In the genomic region with DNA sequence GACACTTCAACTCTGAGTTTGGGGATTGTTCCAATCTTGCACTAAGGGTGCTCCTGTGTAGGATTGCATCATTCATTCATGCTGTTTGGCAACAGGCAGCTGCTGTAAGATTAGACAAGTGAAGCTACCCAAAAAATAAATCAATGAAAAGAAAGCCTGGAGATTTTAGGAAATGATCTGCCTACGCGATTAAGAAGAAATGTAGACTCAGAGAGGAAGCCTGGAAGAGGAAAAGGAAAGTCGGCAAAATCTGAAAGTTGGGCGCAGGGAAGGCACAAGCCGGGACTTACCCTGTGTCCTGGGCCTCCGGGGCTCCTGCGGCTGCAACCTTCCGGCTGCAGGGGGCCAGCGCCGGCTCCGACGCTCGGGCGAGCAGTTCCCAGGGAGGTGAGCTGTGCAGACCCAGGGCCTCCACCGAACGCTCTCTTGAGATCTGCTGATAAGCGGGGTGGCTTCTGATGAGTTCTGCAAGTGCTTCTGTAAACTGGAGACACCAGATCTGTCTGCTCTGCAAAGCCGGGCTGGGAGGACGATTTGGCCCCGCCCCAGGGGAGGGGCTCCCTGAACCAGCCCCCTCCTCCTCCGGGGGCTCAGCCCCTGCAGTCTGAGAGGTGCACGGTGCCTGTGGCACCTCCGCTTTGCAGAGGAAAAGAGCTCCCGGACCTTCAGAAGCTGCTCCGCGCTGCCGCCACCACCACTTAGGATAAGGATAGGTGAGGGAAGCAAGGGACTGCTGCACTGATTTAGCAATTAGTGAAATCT, we compare ENCODE assay signal across 1 cellular context.
TF ChIP-seq lines count a peak whose summit lies in the region.

No MANE protein-coding gene starts in this region.

TF ChIP-seq in HepG2, 621 proteins besides CTCF, POLR2A, EP300 and RAD21 (continued from another document and continues in another):
- TF ChIP-seq, protein P1, sequence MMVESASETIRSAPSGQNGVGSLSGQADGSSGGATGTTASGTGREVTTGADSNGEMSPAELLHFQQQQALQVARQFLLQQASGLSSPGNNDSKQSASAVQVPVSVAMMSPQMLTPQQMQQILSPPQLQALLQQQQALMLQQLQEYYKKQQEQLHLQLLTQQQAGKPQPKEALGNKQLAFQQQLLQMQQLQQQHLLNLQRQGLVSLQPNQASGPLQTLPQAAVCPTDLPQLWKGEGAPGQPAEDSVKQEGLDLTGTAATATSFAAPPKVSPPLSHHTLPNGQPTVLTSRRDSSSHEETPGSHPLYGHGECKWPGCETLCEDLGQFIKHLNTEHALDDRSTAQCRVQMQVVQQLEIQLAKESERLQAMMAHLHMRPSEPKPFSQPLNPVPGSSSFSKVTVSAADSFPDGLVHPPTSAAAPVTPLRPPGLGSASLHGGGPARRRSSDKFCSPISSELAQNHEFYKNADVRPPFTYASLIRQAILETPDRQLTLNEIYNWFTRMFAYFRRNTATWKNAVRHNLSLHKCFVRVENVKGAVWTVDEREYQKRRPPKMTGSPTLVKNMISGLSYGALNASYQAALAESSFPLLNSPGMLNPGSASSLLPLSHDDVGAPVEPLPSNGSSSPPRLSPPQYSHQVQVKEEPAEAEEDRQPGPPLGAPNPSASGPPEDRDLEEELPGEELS (CRISPR knock-in tag; IDR thresholded peaks at IDR 0.05): peak; percentile 50; the same call in 1 of the 2 replicates
- TF ChIP-seq, protein P2, sequence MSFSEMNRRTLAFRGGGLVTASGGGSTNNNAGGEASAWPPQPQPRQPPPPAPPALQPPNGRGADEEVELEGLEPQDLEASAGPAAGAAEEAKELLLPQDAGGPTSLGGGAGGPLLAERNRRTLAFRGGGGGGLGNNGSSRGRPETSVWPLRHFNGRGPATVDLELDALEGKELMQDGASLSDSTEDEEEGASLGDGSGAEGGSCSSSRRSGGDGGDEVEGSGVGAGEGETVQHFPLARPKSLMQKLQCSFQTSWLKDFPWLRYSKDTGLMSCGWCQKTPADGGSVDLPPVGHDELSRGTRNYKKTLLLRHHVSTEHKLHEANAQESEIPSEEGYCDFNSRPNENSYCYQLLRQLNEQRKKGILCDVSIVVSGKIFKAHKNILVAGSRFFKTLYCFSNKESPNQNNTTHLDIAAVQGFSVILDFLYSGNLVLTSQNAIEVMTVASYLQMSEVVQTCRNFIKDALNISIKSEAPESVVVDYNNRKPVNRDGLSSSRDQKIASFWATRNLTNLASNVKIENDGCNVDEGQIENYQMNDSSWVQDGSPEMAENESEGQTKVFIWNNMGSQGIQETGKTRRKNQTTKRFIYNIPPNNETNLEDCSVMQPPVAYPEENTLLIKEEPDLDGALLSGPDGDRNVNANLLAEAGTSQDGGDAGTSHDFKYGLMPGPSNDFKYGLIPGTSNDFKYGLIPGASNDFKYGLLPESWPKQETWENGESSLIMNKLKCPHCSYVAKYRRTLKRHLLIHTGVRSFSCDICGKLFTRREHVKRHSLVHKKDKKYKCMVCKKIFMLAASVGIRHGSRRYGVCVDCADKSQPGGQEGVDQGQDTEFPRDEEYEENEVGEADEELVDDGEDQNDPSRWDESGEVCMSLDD (CRISPR knock-in tag; IDR thresholded peaks at IDR 0.05; ENCODE audit: borderline replicate concordance): no peak
- TF ChIP-seq, protein P3, sequence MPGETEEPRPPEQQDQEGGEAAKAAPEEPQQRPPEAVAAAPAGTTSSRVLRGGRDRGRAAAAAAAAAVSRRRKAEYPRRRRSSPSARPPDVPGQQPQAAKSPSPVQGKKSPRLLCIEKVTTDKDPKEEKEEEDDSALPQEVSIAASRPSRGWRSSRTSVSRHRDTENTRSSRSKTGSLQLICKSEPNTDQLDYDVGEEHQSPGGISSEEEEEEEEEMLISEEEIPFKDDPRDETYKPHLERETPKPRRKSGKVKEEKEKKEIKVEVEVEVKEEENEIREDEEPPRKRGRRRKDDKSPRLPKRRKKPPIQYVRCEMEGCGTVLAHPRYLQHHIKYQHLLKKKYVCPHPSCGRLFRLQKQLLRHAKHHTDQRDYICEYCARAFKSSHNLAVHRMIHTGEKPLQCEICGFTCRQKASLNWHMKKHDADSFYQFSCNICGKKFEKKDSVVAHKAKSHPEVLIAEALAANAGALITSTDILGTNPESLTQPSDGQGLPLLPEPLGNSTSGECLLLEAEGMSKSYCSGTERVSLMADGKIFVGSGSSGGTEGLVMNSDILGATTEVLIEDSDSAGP (CRISPR knock-in tag; IDR thresholded peaks at IDR 0.05; ENCODE audit: borderline replicate concordance): peak; percentile 78; the same call in 1 of the 2 replicates
- TF ChIP-seq ZNF709 (CRISPR knock-in tag; IDR thresholded peaks at IDR 0.05) (peak; percentile 73; the same call in 1 of the 2 replicates), TEAD3 (CRISPR knock-in tag; optimal IDR thresholded peaks at IDR 0.05; ENCODE audit: borderline replicate concordance) (peak; percentile 45), ZNF775 (CRISPR knock-in tag; IDR thresholded peaks at IDR 0.05; ENCODE audit: borderline replicate concordance) (0 out of 2 replicates have a peak, but pooled peaks have one; percentile 34), ARNT2 (CRISPR knock-in tag; IDR thresholded peaks at IDR 0.05; ENCODE audit: low read depth) (peak; percentile 74; the same call in 1 of the 2 replicates), ZNF543 (CRISPR knock-in tag; IDR thresholded peaks at IDR 0.05) (peak; percentile 70; the same call in 1 of the 2 replicates), ZNF3 (CRISPR knock-in tag; IDR thresholded peaks at IDR 0.05) (no peak), ZNF614 (CRISPR knock-in tag; IDR thresholded peaks at IDR 0.05; ENCODE audit: borderline replicate concordance) (0 out of 2 replicates have a peak, but pooled peaks have one; percentile 37), ZNF761 (CRISPR knock-in tag; conservative IDR thresholded peaks at IDR 0.05) (0 out of 2 replicates have a peak, but pooled peaks have one; percentile 13), ZNF703 (CRISPR knock-in tag; IDR thresholded peaks at IDR 0.05; ENCODE audit: borderline replicate concordance) (0 out of 2 replicates have a peak, but pooled peaks have one; percentile 58), CEBPB (IDR thresholded peaks at IDR 0.05; ENCODE audit: borderline replicate concordance, low read depth, low read length) (peak; percentile 99), ARHGAP35 (CRISPR knock-in tag; IDR thresholded peaks at IDR 0.05; ENCODE audit: borderline replicate concordance) (peak; percentile 53; the same call in 1 of the 2 replicates), FOXO1 (CRISPR knock-in tag; IDR thresholded peaks at IDR 0.05) (peak; percentile 12; the same call in 1 of the 2 replicates), HOXA9 (CRISPR knock-in tag; IDR thresholded peaks at IDR 0.05; ENCODE audit: borderline replicate concordance) (no peak), ZNF333 (CRISPR knock-in tag; IDR thresholded peaks at IDR 0.05; ENCODE audit: borderline replicate concordance) (peak; percentile 59; the same call in 1 of the 2 replicates), ZNF782 (CRISPR knock-in tag; IDR thresholded peaks at IDR 0.05; ENCODE audit: borderline replicate concordance) (peak; percentile 73; the same call in 1 of the 2 replicates), STAG1 (CRISPR knock-in tag; IDR thresholded peaks at IDR 0.05) (no peak; the same call in 1 of the 2 replicates), HES4 (CRISPR knock-in tag; IDR thresholded peaks at IDR 0.05; ENCODE audit: borderline replicate concordance) (peak; percentile 82; the same call in 1 of the 2 replicates), ZNF329 (CRISPR knock-in tag; IDR thresholded peaks at IDR 0.05; ENCODE audit: low read depth) (0 out of 2 replicates have a peak, but pooled peaks have one; percentile 60), NFE2L2 (IDR thresholded peaks at IDR 0.05; ENCODE audit: low read length) (no peak), BCL6 (CRISPR knock-in tag; IDR thresholded peaks at IDR 0.05) (no peak; the same call in 1 of the 2 replicates)
- TF ChIP-seq, protein P4, sequence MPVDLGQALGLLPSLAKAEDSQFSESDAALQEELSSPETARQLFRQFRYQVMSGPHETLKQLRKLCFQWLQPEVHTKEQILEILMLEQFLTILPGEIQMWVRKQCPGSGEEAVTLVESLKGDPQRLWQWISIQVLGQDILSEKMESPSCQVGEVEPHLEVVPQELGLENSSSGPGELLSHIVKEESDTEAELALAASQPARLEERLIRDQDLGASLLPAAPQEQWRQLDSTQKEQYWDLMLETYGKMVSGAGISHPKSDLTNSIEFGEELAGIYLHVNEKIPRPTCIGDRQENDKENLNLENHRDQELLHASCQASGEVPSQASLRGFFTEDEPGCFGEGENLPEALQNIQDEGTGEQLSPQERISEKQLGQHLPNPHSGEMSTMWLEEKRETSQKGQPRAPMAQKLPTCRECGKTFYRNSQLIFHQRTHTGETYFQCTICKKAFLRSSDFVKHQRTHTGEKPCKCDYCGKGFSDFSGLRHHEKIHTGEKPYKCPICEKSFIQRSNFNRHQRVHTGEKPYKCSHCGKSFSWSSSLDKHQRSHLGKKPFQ (CRISPR knock-in tag; IDR thresholded peaks at IDR 0.05; ENCODE audit: insufficient replicate concordance): peak; percentile 89
- TF ChIP-seq, protein P5, sequence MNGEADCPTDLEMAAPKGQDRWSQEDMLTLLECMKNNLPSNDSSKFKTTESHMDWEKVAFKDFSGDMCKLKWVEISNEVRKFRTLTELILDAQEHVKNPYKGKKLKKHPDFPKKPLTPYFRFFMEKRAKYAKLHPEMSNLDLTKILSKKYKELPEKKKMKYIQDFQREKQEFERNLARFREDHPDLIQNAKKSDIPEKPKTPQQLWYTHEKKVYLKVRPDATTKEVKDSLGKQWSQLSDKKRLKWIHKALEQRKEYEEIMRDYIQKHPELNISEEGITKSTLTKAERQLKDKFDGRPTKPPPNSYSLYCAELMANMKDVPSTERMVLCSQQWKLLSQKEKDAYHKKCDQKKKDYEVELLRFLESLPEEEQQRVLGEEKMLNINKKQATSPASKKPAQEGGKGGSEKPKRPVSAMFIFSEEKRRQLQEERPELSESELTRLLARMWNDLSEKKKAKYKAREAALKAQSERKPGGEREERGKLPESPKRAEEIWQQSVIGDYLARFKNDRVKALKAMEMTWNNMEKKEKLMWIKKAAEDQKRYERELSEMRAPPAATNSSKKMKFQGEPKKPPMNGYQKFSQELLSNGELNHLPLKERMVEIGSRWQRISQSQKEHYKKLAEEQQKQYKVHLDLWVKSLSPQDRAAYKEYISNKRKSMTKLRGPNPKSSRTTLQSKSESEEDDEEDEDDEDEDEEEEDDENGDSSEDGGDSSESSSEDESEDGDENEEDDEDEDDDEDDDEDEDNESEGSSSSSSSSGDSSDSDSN (CRISPR knock-in tag; IDR thresholded peaks at IDR 0.05): peak; percentile 90
- TF ChIP-seq, protein P6, sequence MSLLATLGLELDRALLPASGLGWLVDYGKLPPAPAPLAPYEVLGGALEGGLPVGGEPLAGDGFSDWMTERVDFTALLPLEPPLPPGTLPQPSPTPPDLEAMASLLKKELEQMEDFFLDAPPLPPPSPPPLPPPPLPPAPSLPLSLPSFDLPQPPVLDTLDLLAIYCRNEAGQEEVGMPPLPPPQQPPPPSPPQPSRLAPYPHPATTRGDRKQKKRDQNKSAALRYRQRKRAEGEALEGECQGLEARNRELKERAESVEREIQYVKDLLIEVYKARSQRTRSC (CRISPR knock-in tag; IDR thresholded peaks at IDR 0.05; ENCODE audit: low read depth): no peak
- TF ChIP-seq, protein P7, sequence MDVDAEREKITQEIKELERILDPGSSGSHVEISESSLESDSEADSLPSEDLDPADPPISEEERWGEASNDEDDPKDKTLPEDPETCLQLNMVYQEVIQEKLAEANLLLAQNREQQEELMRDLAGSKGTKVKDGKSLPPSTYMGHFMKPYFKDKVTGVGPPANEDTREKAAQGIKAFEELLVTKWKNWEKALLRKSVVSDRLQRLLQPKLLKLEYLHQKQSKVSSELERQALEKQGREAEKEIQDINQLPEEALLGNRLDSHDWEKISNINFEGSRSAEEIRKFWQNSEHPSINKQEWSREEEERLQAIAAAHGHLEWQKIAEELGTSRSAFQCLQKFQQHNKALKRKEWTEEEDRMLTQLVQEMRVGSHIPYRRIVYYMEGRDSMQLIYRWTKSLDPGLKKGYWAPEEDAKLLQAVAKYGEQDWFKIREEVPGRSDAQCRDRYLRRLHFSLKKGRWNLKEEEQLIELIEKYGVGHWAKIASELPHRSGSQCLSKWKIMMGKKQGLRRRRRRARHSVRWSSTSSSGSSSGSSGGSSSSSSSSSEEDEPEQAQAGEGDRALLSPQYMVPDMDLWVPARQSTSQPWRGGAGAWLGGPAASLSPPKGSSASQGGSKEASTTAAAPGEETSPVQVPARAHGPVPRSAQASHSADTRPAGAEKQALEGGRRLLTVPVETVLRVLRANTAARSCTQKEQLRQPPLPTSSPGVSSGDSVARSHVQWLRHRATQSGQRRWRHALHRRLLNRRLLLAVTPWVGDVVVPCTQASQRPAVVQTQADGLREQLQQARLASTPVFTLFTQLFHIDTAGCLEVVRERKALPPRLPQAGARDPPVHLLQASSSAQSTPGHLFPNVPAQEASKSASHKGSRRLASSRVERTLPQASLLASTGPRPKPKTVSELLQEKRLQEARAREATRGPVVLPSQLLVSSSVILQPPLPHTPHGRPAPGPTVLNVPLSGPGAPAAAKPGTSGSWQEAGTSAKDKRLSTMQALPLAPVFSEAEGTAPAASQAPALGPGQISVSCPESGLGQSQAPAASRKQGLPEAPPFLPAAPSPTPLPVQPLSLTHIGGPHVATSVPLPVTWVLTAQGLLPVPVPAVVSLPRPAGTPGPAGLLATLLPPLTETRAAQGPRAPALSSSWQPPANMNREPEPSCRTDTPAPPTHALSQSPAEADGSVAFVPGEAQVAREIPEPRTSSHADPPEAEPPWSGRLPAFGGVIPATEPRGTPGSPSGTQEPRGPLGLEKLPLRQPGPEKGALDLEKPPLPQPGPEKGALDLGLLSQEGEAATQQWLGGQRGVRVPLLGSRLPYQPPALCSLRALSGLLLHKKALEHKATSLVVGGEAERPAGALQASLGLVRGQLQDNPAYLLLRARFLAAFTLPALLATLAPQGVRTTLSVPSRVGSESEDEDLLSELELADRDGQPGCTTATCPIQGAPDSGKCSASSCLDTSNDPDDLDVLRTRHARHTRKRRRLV (CRISPR knock-in tag; IDR thresholded peaks at IDR 0.05): 0 out of 2 replicates have a peak, but pooled peaks have one; percentile 40
- TF ChIP-seq, protein P8, sequence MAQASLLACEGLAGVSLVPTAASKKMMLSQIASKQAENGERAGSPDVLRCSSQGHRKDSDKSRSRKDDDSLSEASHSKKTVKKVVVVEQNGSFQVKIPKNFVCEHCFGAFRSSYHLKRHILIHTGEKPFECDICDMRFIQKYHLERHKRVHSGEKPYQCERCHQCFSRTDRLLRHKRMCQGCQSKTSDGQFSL (CRISPR knock-in tag; IDR thresholded peaks at IDR 0.05): no peak
- TF ChIP-seq, protein P9, sequence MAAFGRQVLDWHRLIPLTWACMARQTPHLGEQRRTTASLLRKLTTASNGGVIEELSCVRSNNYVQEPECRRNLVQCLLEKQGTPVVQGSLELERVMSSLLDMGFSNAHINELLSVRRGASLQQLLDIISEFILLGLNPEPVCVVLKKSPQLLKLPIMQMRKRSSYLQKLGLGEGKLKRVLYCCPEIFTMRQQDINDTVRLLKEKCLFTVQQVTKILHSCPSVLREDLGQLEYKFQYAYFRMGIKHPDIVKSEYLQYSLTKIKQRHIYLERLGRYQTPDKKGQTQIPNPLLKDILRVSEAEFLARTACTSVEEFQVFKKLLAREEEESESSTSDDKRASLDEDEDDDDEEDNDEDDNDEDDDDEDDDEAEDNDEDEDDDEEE (CRISPR knock-in tag; IDR thresholded peaks at IDR 0.05): 0 out of 2 replicates have a peak, but pooled peaks have one; percentile 51
